In the genomic region with DNA sequence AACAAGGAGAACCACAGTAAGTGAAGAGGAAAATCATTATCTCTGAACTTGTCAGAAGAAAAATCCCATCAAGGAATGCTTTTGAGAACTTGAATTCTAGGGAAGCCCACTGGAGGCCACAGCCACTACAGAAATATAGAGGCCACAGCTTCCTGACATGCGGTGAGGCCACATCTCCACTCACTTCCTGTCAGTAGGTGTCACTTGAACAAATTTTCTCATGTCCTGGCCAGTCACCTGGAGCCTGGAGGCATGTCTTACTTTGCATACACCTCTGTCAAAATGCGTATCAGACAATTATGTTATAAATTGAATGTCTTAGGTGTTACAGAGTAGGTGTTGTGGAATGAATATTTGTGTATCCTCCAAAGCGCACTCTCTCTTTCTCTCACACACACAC, we compare ENCODE assay signal across 1 cellular context.
TF ChIP-seq lines count a peak whose summit lies in the region.

No MANE protein-coding gene starts in this region.

TF ChIP-seq in SK-N-SH, 30 proteins besides CTCF, POLR2A, EP300 and RAD21 (continued from another document):
- TF ChIP-seq, protein P1, sequence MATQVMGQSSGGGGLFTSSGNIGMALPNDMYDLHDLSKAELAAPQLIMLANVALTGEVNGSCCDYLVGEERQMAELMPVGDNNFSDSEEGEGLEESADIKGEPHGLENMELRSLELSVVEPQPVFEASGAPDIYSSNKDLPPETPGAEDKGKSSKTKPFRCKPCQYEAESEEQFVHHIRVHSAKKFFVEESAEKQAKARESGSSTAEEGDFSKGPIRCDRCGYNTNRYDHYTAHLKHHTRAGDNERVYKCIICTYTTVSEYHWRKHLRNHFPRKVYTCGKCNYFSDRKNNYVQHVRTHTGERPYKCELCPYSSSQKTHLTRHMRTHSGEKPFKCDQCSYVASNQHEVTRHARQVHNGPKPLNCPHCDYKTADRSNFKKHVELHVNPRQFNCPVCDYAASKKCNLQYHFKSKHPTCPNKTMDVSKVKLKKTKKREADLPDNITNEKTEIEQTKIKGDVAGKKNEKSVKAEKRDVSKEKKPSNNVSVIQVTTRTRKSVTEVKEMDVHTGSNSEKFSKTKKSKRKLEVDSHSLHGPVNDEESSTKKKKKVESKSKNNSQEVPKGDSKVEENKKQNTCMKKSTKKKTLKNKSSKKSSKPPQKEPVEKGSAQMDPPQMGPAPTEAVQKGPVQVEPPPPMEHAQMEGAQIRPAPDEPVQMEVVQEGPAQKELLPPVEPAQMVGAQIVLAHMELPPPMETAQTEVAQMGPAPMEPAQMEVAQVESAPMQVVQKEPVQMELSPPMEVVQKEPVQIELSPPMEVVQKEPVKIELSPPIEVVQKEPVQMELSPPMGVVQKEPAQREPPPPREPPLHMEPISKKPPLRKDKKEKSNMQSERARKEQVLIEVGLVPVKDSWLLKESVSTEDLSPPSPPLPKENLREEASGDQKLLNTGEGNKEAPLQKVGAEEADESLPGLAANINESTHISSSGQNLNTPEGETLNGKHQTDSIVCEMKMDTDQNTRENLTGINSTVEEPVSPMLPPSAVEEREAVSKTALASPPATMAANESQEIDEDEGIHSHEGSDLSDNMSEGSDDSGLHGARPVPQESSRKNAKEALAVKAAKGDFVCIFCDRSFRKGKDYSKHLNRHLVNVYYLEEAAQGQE (IDR thresholded peaks at IDR 0.05; ENCODE audit: low read depth, low read length), result no peak
- no peak for TF ChIP-seq GATA2 (CRISPR knock-in tag; IDR thresholded peaks at IDR 0.05)
- no peak for TF ChIP-seq RCOR1 (IDR thresholded peaks at IDR 0.05; ENCODE audit: low read length)
- no peak for TF ChIP-seq TEAD4 (IDR thresholded peaks at IDR 0.05; ENCODE audit: borderline replicate concordance, insufficient read depth)
- no peak for TF ChIP-seq SIN3A (IDR thresholded peaks at IDR 0.05; ENCODE audit: borderline replicate concordance, low read depth, low read length)
- no peak for TF ChIP-seq MXI1 (IDR thresholded peaks at IDR 0.05; ENCODE audit: low read depth, low read length)
- TF ChIP-seq, protein P2, sequence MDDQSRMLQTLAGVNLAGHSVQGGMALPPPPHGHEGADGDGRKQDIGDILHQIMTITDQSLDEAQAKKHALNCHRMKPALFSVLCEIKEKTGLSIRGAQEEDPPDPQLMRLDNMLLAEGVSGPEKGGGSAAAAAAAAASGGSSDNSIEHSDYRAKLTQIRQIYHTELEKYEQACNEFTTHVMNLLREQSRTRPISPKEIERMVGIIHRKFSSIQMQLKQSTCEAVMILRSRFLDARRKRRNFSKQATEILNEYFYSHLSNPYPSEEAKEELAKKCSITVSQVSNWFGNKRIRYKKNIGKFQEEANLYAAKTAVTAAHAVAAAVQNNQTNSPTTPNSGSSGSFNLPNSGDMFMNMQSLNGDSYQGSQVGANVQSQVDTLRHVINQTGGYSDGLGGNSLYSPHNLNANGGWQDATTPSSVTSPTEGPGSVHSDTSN (IDR thresholded peaks at IDR 0.05), result no peak
- TF ChIP-seq TCF12 (IDR thresholded peaks at IDR 0.05), result no peak
- no peak for TF ChIP-seq JUND (IDR thresholded peaks at IDR 0.05)
- no peak for TF ChIP-seq SMC3 (IDR thresholded peaks at IDR 0.05; ENCODE audit: low read depth, low read length)
